ENCODE assay signal across 14 cellular contexts in genomic region chr7:140049339-140050024, GRCh38. TPM values are rescaled to one million over a fixed set of nuclear protein-coding genes. Genes with fewer than 3 reads are reported as not detected.
DNase-seq lines count a peak whose midpoint lies in the region; ATAC-seq, FAIRE-seq and TF ChIP-seq lines count a peak whose summit lies in the region.
"Had no signal": no experiment of that assay in that cellular context is flagged by ENCODE, and none has a peak within 500 bp of the region (broad histone marks: within the 10 kb centered on the region; RNA-seq: fewer than 3 reads in every experiment).

No MANE protein-coding gene starts in this region.

- H3K79me2 ChIP-seq in hepatocyte = peaks cover 5% of the 10 kb centered on the region

- no peak for TF ChIP-seq CTCF in VCaP (conservative IDR thresholded peaks at IDR 0.05)
- no peak for TF ChIP-seq CTCF in hepatocyte (IDR thresholded peaks at IDR 0.05; ENCODE audit: poor library complexity)

- H3K9me2 ChIP-seq in hepatocyte (replicated peaks; ENCODE audit: insufficient read depth) = no peaks in the 10 kb centered on the region

- 86% methylated on average over 5 of the region's 5 CpGs for WGBS in hepatocyte (ENCODE audit: low lambda C conversion rate, missing lambda C conversion rate)
- 32 to 39% methylated on average over 5 of the region's 5 CpGs for WGBS in aorta, 2 donors

- H3K4me1 Mint-ChIP-seq in activated naive CD8-positive, alpha-beta T cell (ENCODE audit: low read depth) = peaks cover 15% of the 10 kb centered on the region
- H3K4me1 Mint-ChIP-seq in activated naive CD8-positive, alpha-beta T cell treated with anti-CD3 and anti-CD28 coated beads, Interleukin-2, amount 50 U/mL, for 24 hours = peaks cover 17% of the 10 kb centered on the region

- no peaks in the 10 kb centered on the region for H3K36me3 ChIP-seq in hepatocyte (replicated peaks; ENCODE audit: insufficient read depth, low read depth)
- no peaks in the 10 kb centered on the region for H3K36me3 ChIP-seq in aorta (ENCODE audit: control insufficient read depth in 1 of 2, insufficient read depth in 2 of 2, low read length in 1 of 2)

- no peak overlapping the region for H3K4me2 ChIP-seq in hepatocyte

- intact Hi-C loops in aorta (cut with DNase I) = no loop called here

- H3K27me3 ChIP-seq in hepatocyte (no peaks in the 10 kb centered on the region), aorta (ENCODE audit: control insufficient read depth in 1 of 2, insufficient read depth in 2 of 2, low read length in 1 of 2) (no peaks in the 10 kb centered on the region)
- H3K27me3 ChIP-seq: tibial nerve had no signal

- no peaks in the 10 kb centered on the region for H3K9me3 ChIP-seq in hepatocyte (ENCODE audit: low read depth)
- no peaks in the 10 kb centered on the region for H3K9me3 ChIP-seq in aorta (ENCODE audit: control insufficient read depth, low read length)
- H3K9me3 ChIP-seq: psoas muscle, tibial nerve had no signal

- no peaks in the 10 kb centered on the region for H3K27me3 Mint-ChIP-seq in activated naive CD8-positive, alpha-beta T cell
- H3K27me3 Mint-ChIP-seq in activated naive CD8-positive, alpha-beta T cell treated with anti-CD3 and anti-CD28 coated beads, Interleukin-2, amount 50 U/mL, for 24 hours = no peaks in the 10 kb centered on the region
- H3K27me3 Mint-ChIP-seq: memory B cell had no signal

- H3K27ac Mint-ChIP-seq in activated naive CD8-positive, alpha-beta T cell = peak overlapping the region; percentile 10
- H3K27ac Mint-ChIP-seq in activated naive CD8-positive, alpha-beta T cell treated with anti-CD3 and anti-CD28 coated beads, Interleukin-2, amount 50 U/mL, for 24 hours = no peak overlapping the region
- H3K27ac Mint-ChIP-seq: memory B cell had no signal

- peaks cover 14% of the 10 kb centered on the region for H3K4me1 ChIP-seq in hepatocyte (ENCODE audit: insufficient read depth)
- H3K4me1 ChIP-seq in aorta (ENCODE audit: control insufficient read depth in 1 of 2, insufficient read depth in 2 of 2, low read length in 2 of 2) = no peaks in the 10 kb centered on the region
- H3K4me1 ChIP-seq: psoas muscle had no signal

- DNase-seq in activated naive CD8-positive, alpha-beta T cell treated with anti-CD3 and anti-CD28 coated beads, Interleukin-2, amount 50 U/mL, for 24 hours = no peak
- DNase-seq in hepatocyte (ENCODE audit: low spot score) (peak; percentile 58), aorta (no peak), frontal cortex (ENCODE audit: low spot score in 2 of 2) (no peak), NCI-H526 treated with DMSO at 0.1 percent for 48 hours (lab: John Stamatoyannopoulos, UW) (no peak)
- DNase-seq: central memory CD4-positive, alpha-beta T cell; psoas muscle; T-helper 9 cell had no signal

- H4K20me1 ChIP-seq in hepatocyte (ENCODE audit: insufficient read depth, poor library complexity, severe bottlenecking) = no peaks in the 10 kb centered on the region

- no peak overlapping the region for H3K4me3 Mint-ChIP-seq in activated naive CD8-positive, alpha-beta T cell
- H3K4me3 Mint-ChIP-seq in activated naive CD8-positive, alpha-beta T cell treated with anti-CD3 and anti-CD28 coated beads, Interleukin-2, amount 50 U/mL, for 24 hours = no peak overlapping the region
- H3K4me3 Mint-ChIP-seq: memory B cell had no signal

- H3K4me3 ChIP-seq in hepatocyte (no peak overlapping the region), aorta (ENCODE audit: low read length in 2 of 2) (no peak overlapping the region)
- H3K4me3 ChIP-seq: psoas muscle, tibial nerve had no signal

- H3K27ac ChIP-seq in VCaP (peak overlapping the region; percentile 28; the same call in 1 of the 2 replicates), hepatocyte (peak overlapping the region; percentile 65), aorta (ENCODE audit: low read depth in 1 of 2, low read length in 2 of 2) (no peak overlapping the region)
- H3K27ac ChIP-seq: psoas muscle had no signal

- peaks cover 15% of the 10 kb centered on the region for H3K36me3 Mint-ChIP-seq in activated naive CD8-positive, alpha-beta T cell
- H3K36me3 Mint-ChIP-seq in activated naive CD8-positive, alpha-beta T cell treated with anti-CD3 and anti-CD28 coated beads, Interleukin-2, amount 50 U/mL, for 24 hours (ENCODE audit: low read depth) = peaks cover 27% of the 10 kb centered on the region

- ATAC-seq in activated naive CD8-positive, alpha-beta T cell treated with anti-CD3 and anti-CD28 coated beads, Interleukin-2, amount 50 U/mL, for 24 hours = no peak
- ATAC-seq in aorta (ENCODE audit: low FRiP score) = peak; percentile 15
- ATAC-seq in HG03108 (IDR thresholded peaks at IDR 0.05; ENCODE audit: unreplicated experiment) = no peak
- ATAC-seq: psoas muscle had no signal

- H3K9me3 Mint-ChIP-seq in activated naive CD8-positive, alpha-beta T cell (ENCODE audit: low read depth) = no peaks in the 10 kb centered on the region
- no peaks in the 10 kb centered on the region for H3K9me3 Mint-ChIP-seq in activated naive CD8-positive, alpha-beta T cell treated with anti-CD3 and anti-CD28 coated beads, Interleukin-2, amount 50 U/mL, for 24 hours
- H3K9me3 Mint-ChIP-seq: memory B cell had no signal

- no peak for FAIRE-seq in frontal cortex (lab: Jason Lieb, UNC)
- FAIRE-seq: H1 had no signal

- H2AFZ ChIP-seq in hepatocyte = no peak overlapping the region

RNA-seq across cellular contexts. Expression of gene PARP12, which starts 13.3 kb away (rescaled TPM):
- total RNA-seq in hepatocyte (13.8 and 14.0 TPM in 2 replicates), aorta (10 to 100 TPM; 42.6 to 43.5 TPM), frontal cortex (2.9 TPM)
- polyA plus RNA-seq in hepatocyte (8.9 and 11.2 TPM in 2 replicates), aorta (10 to 100 TPM; 14.7 to 36.9 TPM)

Comparison
In these comparisons a context has a peak if more than half of its experiments do, and no peak if none do; other contexts are left out.
1. H3K27ac ChIP-seq: peak in VCaP (single experiment) and hepatocyte (single experiment); none in aorta (0 of 2).